ENCODE assay signal across 24 cellular contexts in the genomic region with DNA sequence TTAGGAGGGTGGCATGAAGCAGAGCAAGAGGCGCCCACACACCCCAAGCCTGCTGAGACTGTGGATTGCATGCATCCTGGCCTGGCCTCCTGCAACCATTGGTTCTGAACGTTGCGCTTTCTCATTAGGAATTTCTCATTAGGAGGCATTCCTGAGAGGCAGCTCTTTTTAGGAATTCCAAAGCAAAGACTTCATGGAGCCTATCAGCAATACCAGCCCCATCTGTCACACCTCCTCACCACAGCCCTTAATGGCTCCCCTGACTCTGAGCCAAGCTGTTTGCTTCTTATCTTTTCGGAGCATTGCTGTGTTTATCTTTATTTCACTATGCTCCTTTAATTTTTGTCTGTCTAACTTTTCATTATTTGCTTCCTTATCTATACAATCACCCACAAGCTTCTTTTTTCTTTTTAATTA.
DNase-seq lines count a peak whose midpoint lies in the region; ATAC-seq and TF ChIP-seq lines count a peak whose summit lies in the region.
"Had no signal": no experiment of that assay in that cellular context is flagged by ENCODE, and none has a peak within 500 bp of the region (broad histone marks: within the 10 kb centered on the region; RNA-seq: fewer than 3 reads in every experiment).

No MANE protein-coding gene starts in this region.

- TF ChIP-seq POLR2A in erythroblast (IDR thresholded peaks at IDR 0.05; ENCODE audit: low read length) (no peak), gastroesophageal sphincter (IDR thresholded peaks at IDR 0.05) (no peak)

- H3K79me2 ChIP-seq in parathyroid adenoma: no peaks in the 10 kb centered on the region

- H3K27ac ChIP-seq in parathyroid adenoma: no peak overlapping the region
- H3K27ac ChIP-seq in gastroesophageal sphincter: no peak overlapping the region
- H3K27ac ChIP-seq in CD8-positive, alpha-beta T cell (ENCODE audit: low read depth, low read length): no peak overlapping the region
- H3K27ac ChIP-seq: 22Rv1, tibial nerve had no signal

- CTCF ChIA-PET in Caco-2 (lab: Charles Lee): no interaction called here
- CTCF ChIA-PET in CD8-positive, alpha-beta T cell (lab: Charles Lee): interaction anchor here (0.6 kb wide), 1 partner anchor 258 kb away, joined by 3 read pairs; no protein-coding TSS in a partner anchor

- no peak overlapping the region for H3K4me3 Mint-ChIP-seq in Caco-2 (ENCODE audit: unreplicated experiment)
- no peak overlapping the region for H3K4me3 Mint-ChIP-seq in CD8-positive, alpha-beta T cell
- H3K4me3 Mint-ChIP-seq: activated CD4-positive, alpha-beta T cell treated with anti-CD3 and anti-CD28 coated beads for 36 hours; stimulated activated naive CD8-positive, alpha-beta T cell treated with anti-CD3 and anti-CD28 coated beads, Interleukin-15, amount 100 ng/mL, for 72 hours had no signal

- H3K27me3 Mint-ChIP-seq in Caco-2 (ENCODE audit: insufficient read depth, unreplicated experiment): no peaks in the 10 kb centered on the region
- H3K27me3 Mint-ChIP-seq in CD8-positive, alpha-beta T cell (ENCODE audit: low read depth): peaks cover 2% of the 10 kb centered on the region
- H3K27me3 Mint-ChIP-seq: activated CD4-positive, alpha-beta T cell treated with anti-CD3 and anti-CD28 coated beads for 36 hours; stimulated activated naive CD8-positive, alpha-beta T cell treated with anti-CD3 and anti-CD28 coated beads, Interleukin-15, amount 100 ng/mL, for 72 hours had no signal

- H3K9me3 ChIP-seq in parathyroid adenoma (ENCODE audit: control insufficient read depth, low read length) (no peaks in the 10 kb centered on the region), Caco-2 (no peaks in the 10 kb centered on the region), gastroesophageal sphincter (no peaks in the 10 kb centered on the region)
- H3K9me3 ChIP-seq in CD8-positive, alpha-beta T cell (ENCODE audit: low read length): no peaks in the 10 kb centered on the region
- H3K9me3 ChIP-seq: tibial nerve had no signal

- H3K36me3 ChIP-seq in parathyroid adenoma (ENCODE audit: control insufficient read depth, insufficient read depth, low read length) (no peaks in the 10 kb centered on the region), Caco-2 (ENCODE audit: control insufficient read depth, insufficient read depth, low read length) (no peaks in the 10 kb centered on the region), gastroesophageal sphincter (no peaks in the 10 kb centered on the region)
- H3K36me3 ChIP-seq in CD8-positive, alpha-beta T cell (ENCODE audit: insufficient read depth, low read length): no peaks in the 10 kb centered on the region
- H3K36me3 ChIP-seq: tibial nerve had no signal

- H3K27me3 ChIP-seq in parathyroid adenoma (ENCODE audit: control insufficient read depth, insufficient read depth, low read length): no peaks in the 10 kb centered on the region
- H3K27me3 ChIP-seq in Caco-2 (replicated peaks; ENCODE audit: control insufficient read depth, insufficient read depth, low read length): no peaks in the 10 kb centered on the region
- no peaks in the 10 kb centered on the region for H3K27me3 ChIP-seq in gastroesophageal sphincter
- no peaks in the 10 kb centered on the region for H3K27me3 ChIP-seq in CD8-positive, alpha-beta T cell (ENCODE audit: insufficient read depth, low read length)
- H3K27me3 ChIP-seq: tibial nerve had no signal

- 44 to 59% methylated on average over 3 of the region's 4 CpGs for WGBS in gastroesophageal sphincter (ENCODE audit: low coverage in 1 of 2), 2 donors

- H3K4me1 ChIP-seq in parathyroid adenoma (peaks cover 19% of the 10 kb centered on the region), Caco-2 (peaks cover 8% of the 10 kb centered on the region; the same call in 1 of the 2 replicates), gastroesophageal sphincter (peaks cover 0 to 12% (median 6%) of the 10 kb centered on the region in 3 donors)
- H3K4me1 ChIP-seq in CD8-positive, alpha-beta T cell (ENCODE audit: insufficient read depth, low read length): no peaks in the 10 kb centered on the region

- DNase-seq in NCI-H82 (lab: John Stamatoyannopoulos, UW) (peak; percentile 74), NCI-H82 treated with DMSO at 0.1 percent for 48 hours (lab: John Stamatoyannopoulos, UW; ENCODE audit: unreplicated experiment) (no peak), SK-N-DZ (ENCODE audit: low spot score) (peak; percentile 16), erythroblast (lab: John Stamatoyannopoulos, UW) (peak; percentile 45 to 64), Caco-2 (no peak)
- no peak for DNase-seq in CD8-positive, alpha-beta T cell
- DNase-seq: activated CD4-positive, alpha-beta T cell treated with anti-CD3 and anti-CD28 coated beads for 36 hours; activated naive CD4-positive, alpha-beta T cell treated with Interleukin-2 at 50 U/mL for 16 hours; activated T-cell treated with anti-CD3 and anti-CD28 coated beads, Interleukin-2, amount 50 U/mL, for 48 hours; central memory CD4-positive, alpha-beta T cell; COR-L47; dermis blood vessel endothelial cell; H7; IMR-90; NCI-H2107; NCI-H526; nucleus accumbens; right cardiac atrium; stimulated activated CD4-positive, alpha-beta T cell treated with anti-CD3 and anti-CD28 coated beads, Interleukin-12 subunit alpha, Interleukin-12 subunit beta, amount 100 ng/mL, for 4 hours; stimulated activated naive CD8-positive, alpha-beta T cell treated with anti-CD3 and anti-CD28 coated beads, Interleukin-15, amount 100 ng/mL, for 72 hours had no signal

- TF ChIP-seq EP300 in gastroesophageal sphincter (IDR thresholded peaks at IDR 0.05): no peak

- peak overlapping the region; percentile 18 for H2AFZ ChIP-seq in parathyroid adenoma

- no peak for TF ChIP-seq CTCF in parathyroid adenoma (IDR thresholded peaks at IDR 0.05)
- TF ChIP-seq CTCF in Caco-2 (IDR thresholded peaks at IDR 0.05; ENCODE audit: insufficient read depth in 1 of 2, low read depth in 1 of 2, low read length in 1 of 2, severe bottlenecking in 1 of 2, unreplicated experiment in 1 of 2): no peak
- TF ChIP-seq CTCF in gastroesophageal sphincter (IDR thresholded peaks at IDR 0.05): no peak
- TF ChIP-seq CTCF in CD8-positive, alpha-beta T cell (IDR thresholded peaks at IDR 0.05): no peak

- H3K36me3 Mint-ChIP-seq in Caco-2 (ENCODE audit: insufficient read depth, unreplicated experiment): no peaks in the 10 kb centered on the region
- H3K36me3 Mint-ChIP-seq in CD8-positive, alpha-beta T cell: no peaks in the 10 kb centered on the region

- peaks cover 18% of the 10 kb centered on the region for H3K4me1 Mint-ChIP-seq in Caco-2 (ENCODE audit: low read depth, unreplicated experiment)
- H3K4me1 Mint-ChIP-seq in CD8-positive, alpha-beta T cell (ENCODE audit: low read depth): no peaks in the 10 kb centered on the region
- H3K4me1 Mint-ChIP-seq: activated CD4-positive, alpha-beta T cell treated with anti-CD3 and anti-CD28 coated beads for 36 hours; stimulated activated naive CD8-positive, alpha-beta T cell treated with anti-CD3 and anti-CD28 coated beads, Interleukin-15, amount 100 ng/mL, for 72 hours had no signal

- ATAC-seq in gastroesophageal sphincter: no peak
- no peak for ATAC-seq in CD8-positive, alpha-beta T cell
- ATAC-seq: activated CD4-positive, alpha-beta T cell treated with anti-CD3 and anti-CD28 coated beads for 36 hours; stimulated activated naive CD8-positive, alpha-beta T cell treated with anti-CD3 and anti-CD28 coated beads, Interleukin-15, amount 100 ng/mL, for 72 hours had no signal

- H3K27ac Mint-ChIP-seq in Caco-2 (ENCODE audit: unreplicated experiment): no peak overlapping the region
- no peak overlapping the region for H3K27ac Mint-ChIP-seq in CD8-positive, alpha-beta T cell
- H3K27ac Mint-ChIP-seq: activated CD4-positive, alpha-beta T cell treated with anti-CD3 and anti-CD28 coated beads for 36 hours; stimulated activated naive CD8-positive, alpha-beta T cell treated with anti-CD3 and anti-CD28 coated beads, Interleukin-15, amount 100 ng/mL, for 72 hours had no signal

- H3K4me2 ChIP-seq in parathyroid adenoma (ENCODE audit: low read length): no peak overlapping the region

- intact Hi-C loops in Caco-2 (cut with micrococcal nuclease; ENCODE audit: unreplicated experiment): no loop called here
- intact Hi-C loops in CD8-positive, alpha-beta T cell (cut with DNase I, micrococcal nuclease): no loop called here

- no TSS peak for BruUV-seq in Caco-2 (replicated peaks; lab: Mats Ljungman, UMichigan)

- no peak overlapping the region for H3K4me3 ChIP-seq in parathyroid adenoma (ENCODE audit: low read depth, low read length)
- H3K4me3 ChIP-seq in Caco-2 (ENCODE audit: low read depth, low read length): no peak overlapping the region
- no peak overlapping the region for H3K4me3 ChIP-seq in gastroesophageal sphincter
- H3K4me3 ChIP-seq in CD8-positive, alpha-beta T cell (ENCODE audit: low read depth, low read length): no peak overlapping the region
- H3K4me3 ChIP-seq: tibial nerve had no signal

- H3K9me3 Mint-ChIP-seq in Caco-2 (ENCODE audit: unreplicated experiment): no peaks in the 10 kb centered on the region
- H3K9me3 Mint-ChIP-seq in CD8-positive, alpha-beta T cell: no peaks in the 10 kb centered on the region

- H3K9ac ChIP-seq in parathyroid adenoma: no peak overlapping the region

- POLR2A ChIA-PET in Caco-2 (lab: Charles Lee): no interaction called here
- POLR2A ChIA-PET in CD8-positive, alpha-beta T cell (lab: Charles Lee): no interaction called here

Comparison
In these comparisons a context has a peak if more than half of its experiments do, and no peak if none do; other contexts are left out.
1. DNase-seq: peak in NCI-H82 (single experiment), SK-N-DZ (single experiment) and erythroblast (2 of 2); none in NCI-H82 treated with DMSO at 0.1 percent for 48 hours (single experiment), Caco-2 (0 of 2) and CD8-positive, alpha-beta T cell (0 of 7).